Comparison of ENCODE assay signal across 18 cellular contexts in genomic region chr14:80037349-80037748, GRCh38.
DNase-seq lines count a peak whose midpoint lies in the region; ATAC-seq and TF ChIP-seq lines count a peak whose summit lies in the region.
"Had no signal": no experiment of that assay in that cellular context is flagged by ENCODE, and none has a peak within 500 bp of the region (broad histone marks: within the 10 kb centered on the region; RNA-seq: fewer than 3 reads in every experiment).

No MANE protein-coding gene starts in this region.

- ATAC-seq in WTC11 (peak; percentile 69), GM21381 (IDR thresholded peaks at IDR 0.05; ENCODE audit: unreplicated experiment) (no peak)
- ATAC-seq: A549, GM12878 had no signal

- H3K27ac ChIP-seq in Karpas-422 (ENCODE audit: low read length) (no peak overlapping the region), neural progenitor cell (no peak overlapping the region)
- H3K27ac ChIP-seq: 22Rv1, A549, GM23248 had no signal

- H3K27me3 Mint-ChIP-seq in WTC11 (ENCODE audit: low read depth) (peaks cover 3% of the 10 kb centered on the region; the same call in 1 of the 2 replicates), neural progenitor cell (ENCODE audit: insufficient read depth, low read depth) (no peaks in the 10 kb centered on the region)
- H3K27me3 Mint-ChIP-seq: CD4-positive, alpha-beta memory T cell had no signal

- H3K4me3 Mint-ChIP-seq in WTC11 (no peak overlapping the region), neural progenitor cell (no peak overlapping the region)
- H3K4me3 Mint-ChIP-seq: CD14-positive monocyte; CD4-positive, alpha-beta memory T cell had no signal

- DNase-seq in DMS53 (lab: John Stamatoyannopoulos, UW) (peak; percentile 6), DMS53 treated with DMSO at 0.1 percent for 48 hours (lab: John Stamatoyannopoulos, UW; ENCODE audit: unreplicated experiment) (no peak), Karpas-422 (peak; percentile 50), WTC11 (ENCODE audit: low spot score) (no peak), neural progenitor cell (ENCODE audit: low spot score) (no peak), GM10266 (ENCODE audit: extremely low spot score) (no peak)
- DNase-seq: AML-193; CD4-positive, alpha-beta memory T cell; DMS 273 treated with DMSO at 0.1 percent for 48 hours; DMS79; GF-D8; GM23248 had no signal

- H3K9me3 ChIP-seq in Karpas-422 (ENCODE audit: low read length) (no peaks in the 10 kb centered on the region), neural progenitor cell (ENCODE audit: low read depth) (no peaks in the 10 kb centered on the region)
- H3K9me3 ChIP-seq: A549, HAP-1 had no signal

- peaks cover 13% of the 10 kb centered on the region for H3K36me3 Mint-ChIP-seq in WTC11
- no peaks in the 10 kb centered on the region for H3K36me3 Mint-ChIP-seq in neural progenitor cell
- H3K36me3 Mint-ChIP-seq: CD14-positive monocyte; CD4-positive, alpha-beta memory T cell had no signal

- H4K20me1 ChIP-seq in Karpas-422 (ENCODE audit: insufficient read depth, low read depth, low read length): no peaks in the 10 kb centered on the region
- no peaks in the 10 kb centered on the region for H4K20me1 ChIP-seq in neural progenitor cell (ENCODE audit: low read depth)

- H3K36me3 ChIP-seq in Karpas-422 (ENCODE audit: insufficient read depth, low read length) (no peaks in the 10 kb centered on the region), neural progenitor cell (no peaks in the 10 kb centered on the region)
- H3K36me3 ChIP-seq: HAP-1 had no signal

- H3K9me3 Mint-ChIP-seq in WTC11: peaks cover 56% of the 10 kb centered on the region
- peaks cover 18% of the 10 kb centered on the region for H3K9me3 Mint-ChIP-seq in neural progenitor cell

- no peaks in the 10 kb centered on the region for H3K4me1 ChIP-seq in Karpas-422 (ENCODE audit: low read length)
- no peaks in the 10 kb centered on the region for H3K4me1 ChIP-seq in neural progenitor cell
- H3K4me1 ChIP-seq: A549, HAP-1 had no signal

- no peaks in the 10 kb centered on the region; the same call in 1 of the 2 replicates for H3K27me3 ChIP-seq in Karpas-422 (ENCODE audit: low read length)
- H3K27me3 ChIP-seq in neural progenitor cell: no peaks in the 10 kb centered on the region

- H3K4me3 ChIP-seq in Karpas-422 (ENCODE audit: low read length) (no peak overlapping the region), neural progenitor cell (no peak overlapping the region)
- H3K4me3 ChIP-seq: A549, GM12878, GM23248, HAP-1 had no signal

- no peak for TF ChIP-seq CTCF in WTC11 (IDR thresholded peaks at IDR 0.05)
- TF ChIP-seq CTCF in neural progenitor cell (IDR thresholded peaks at IDR 0.05): no peak
- TF ChIP-seq CTCF in GM10266 (IDR thresholded peaks at IDR 0.05; ENCODE audit: control insufficient read depth, insufficient read depth, low read depth, missing control alignments): no peak

- H3K4me2 ChIP-seq in Karpas-422 (ENCODE audit: low read depth, low read length, poor library complexity, severe bottlenecking) (no peak overlapping the region), neural progenitor cell (no peak overlapping the region)
- H3K4me2 ChIP-seq: A549 had no signal

- no peaks in the 10 kb centered on the region for H3K4me1 Mint-ChIP-seq in WTC11
- H3K4me1 Mint-ChIP-seq in neural progenitor cell: no peaks in the 10 kb centered on the region
- H3K4me1 Mint-ChIP-seq: CD14-positive monocyte; CD4-positive, alpha-beta memory T cell had no signal

- H3K9ac ChIP-seq in Karpas-422 (ENCODE audit: low read length) (no peak overlapping the region), neural progenitor cell (no peak overlapping the region)
- H3K9ac ChIP-seq: GM23248 had no signal

- H3F3A ChIP-seq in neural progenitor cell (ENCODE audit: low read depth): no peaks in the 10 kb centered on the region

- POLR2A ChIA-PET in WTC11 (lab: Charles Lee): no interaction called here

- no peaks in the 10 kb centered on the region for H3K9me2 ChIP-seq in Karpas-422 (replicated peaks; ENCODE audit: insufficient read depth, low read length)

- CTCF ChIA-PET in WTC11 (lab: Charles Lee): no interaction called here

- H3K27ac Mint-ChIP-seq in WTC11 (no peak overlapping the region), neural progenitor cell (no peak overlapping the region)
- H3K27ac Mint-ChIP-seq: CD14-positive monocyte; CD4-positive, alpha-beta memory T cell had no signal

- H2AFZ ChIP-seq in Karpas-422 (ENCODE audit: low read length) (no peak overlapping the region), neural progenitor cell (replicated peaks) (no peak overlapping the region)
- H2AFZ ChIP-seq: GM23248 had no signal

- no peaks in the 10 kb centered on the region for H3K79me2 ChIP-seq in Karpas-422 (ENCODE audit: low read length)
- H3K79me2 ChIP-seq in neural progenitor cell (ENCODE audit: low read depth): no peaks in the 10 kb centered on the region

TF ChIP-seq in WTC11, 78 proteins besides CTCF, POLR2A, EP300 and RAD21 (continues in another document):
- no peak for TF ChIP-seq IRF2 (CRISPR knock-in tag; IDR thresholded peaks at IDR 0.05; ENCODE audit: borderline replicate concordance, low read depth)
- TF ChIP-seq, protein P1, sequence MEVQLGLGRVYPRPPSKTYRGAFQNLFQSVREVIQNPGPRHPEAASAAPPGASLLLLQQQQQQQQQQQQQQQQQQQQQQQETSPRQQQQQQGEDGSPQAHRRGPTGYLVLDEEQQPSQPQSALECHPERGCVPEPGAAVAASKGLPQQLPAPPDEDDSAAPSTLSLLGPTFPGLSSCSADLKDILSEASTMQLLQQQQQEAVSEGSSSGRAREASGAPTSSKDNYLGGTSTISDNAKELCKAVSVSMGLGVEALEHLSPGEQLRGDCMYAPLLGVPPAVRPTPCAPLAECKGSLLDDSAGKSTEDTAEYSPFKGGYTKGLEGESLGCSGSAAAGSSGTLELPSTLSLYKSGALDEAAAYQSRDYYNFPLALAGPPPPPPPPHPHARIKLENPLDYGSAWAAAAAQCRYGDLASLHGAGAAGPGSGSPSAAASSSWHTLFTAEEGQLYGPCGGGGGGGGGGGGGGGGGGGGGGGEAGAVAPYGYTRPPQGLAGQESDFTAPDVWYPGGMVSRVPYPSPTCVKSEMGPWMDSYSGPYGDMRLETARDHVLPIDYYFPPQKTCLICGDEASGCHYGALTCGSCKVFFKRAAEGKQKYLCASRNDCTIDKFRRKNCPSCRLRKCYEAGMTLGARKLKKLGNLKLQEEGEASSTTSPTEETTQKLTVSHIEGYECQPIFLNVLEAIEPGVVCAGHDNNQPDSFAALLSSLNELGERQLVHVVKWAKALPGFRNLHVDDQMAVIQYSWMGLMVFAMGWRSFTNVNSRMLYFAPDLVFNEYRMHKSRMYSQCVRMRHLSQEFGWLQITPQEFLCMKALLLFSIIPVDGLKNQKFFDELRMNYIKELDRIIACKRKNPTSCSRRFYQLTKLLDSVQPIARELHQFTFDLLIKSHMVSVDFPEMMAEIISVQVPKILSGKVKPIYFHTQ (CRISPR knock-in tag; IDR thresholded peaks at IDR 0.05): no peak
- TF ChIP-seq CREB1 (CRISPR knock-in tag; IDR thresholded peaks at IDR 0.05): no peak
- no peak for TF ChIP-seq CBFB (CRISPR knock-in tag; IDR thresholded peaks at IDR 0.05; ENCODE audit: low read depth)
- no peak for TF ChIP-seq ARID4B (CRISPR knock-in tag; IDR thresholded peaks at IDR 0.05; ENCODE audit: borderline replicate concordance)
- TF ChIP-seq TEAD1 (CRISPR knock-in tag; IDR thresholded peaks at IDR 0.05): no peak
- no peak for TF ChIP-seq GTF2I (CRISPR knock-in tag; conservative IDR thresholded peaks at IDR 0.05)
- TF ChIP-seq ZNF317 (CRISPR knock-in tag; IDR thresholded peaks at IDR 0.05; ENCODE audit: borderline replicate concordance, low read depth): no peak
- TF ChIP-seq ELF4 (CRISPR knock-in tag; IDR thresholded peaks at IDR 0.05; ENCODE audit: low read depth): no peak
- no peak for TF ChIP-seq PRRX2 (CRISPR knock-in tag; IDR thresholded peaks at IDR 0.05)
- TF ChIP-seq, protein P2, sequence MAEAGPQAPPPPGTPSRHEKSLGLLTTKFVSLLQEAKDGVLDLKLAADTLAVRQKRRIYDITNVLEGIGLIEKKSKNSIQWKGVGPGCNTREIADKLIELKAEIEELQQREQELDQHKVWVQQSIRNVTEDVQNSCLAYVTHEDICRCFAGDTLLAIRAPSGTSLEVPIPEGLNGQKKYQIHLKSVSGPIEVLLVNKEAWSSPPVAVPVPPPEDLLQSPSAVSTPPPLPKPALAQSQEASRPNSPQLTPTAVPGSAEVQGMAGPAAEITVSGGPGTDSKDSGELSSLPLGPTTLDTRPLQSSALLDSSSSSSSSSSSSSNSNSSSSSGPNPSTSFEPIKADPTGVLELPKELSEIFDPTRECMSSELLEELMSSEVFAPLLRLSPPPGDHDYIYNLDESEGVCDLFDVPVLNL (CRISPR knock-in tag; IDR thresholded peaks at IDR 0.05; ENCODE audit: borderline replicate concordance, low read depth): no peak
- no peak for TF ChIP-seq OVOL2 (CRISPR knock-in tag; IDR thresholded peaks at IDR 0.05; ENCODE audit: borderline replicate concordance)
- TF ChIP-seq NR2C2 (CRISPR knock-in tag; IDR thresholded peaks at IDR 0.05): no peak

Comparison
In these comparisons a context has a peak if more than half of its experiments do, and no peak if none do; other contexts are left out.
1. DNase-seq: peak in DMS53 (single experiment) and Karpas-422 (single experiment); none in DMS53 treated with DMSO at 0.1 percent for 48 hours (single experiment), WTC11 (single experiment), neural progenitor cell (single experiment) and GM10266 (single experiment).